1 cellular context compared by ENCODE assay signal in genomic region chr11:46695345-46696211, GRCh38.
A peak's percentile ranks its signal among the peaks of the same experiment; 100 is the strongest.
TF ChIP-seq lines count a peak whose summit lies in the region.

No MANE protein-coding gene starts in this region.

TF ChIP-seq in HepG2, 621 proteins besides CTCF, POLR2A, EP300 and RAD21 (continued from another document and continues in another):
- TF ChIP-seq LRRFIP1 (CRISPR knock-in tag; conservative IDR thresholded peaks at IDR 0.05) (no peak), NFRKB (IDR thresholded peaks at IDR 0.05) (no peak), RNF219 (CRISPR knock-in tag; IDR thresholded peaks at IDR 0.05) (no peak), ZNF343 (CRISPR knock-in tag; IDR thresholded peaks at IDR 0.05) (no peak), ZNF557 (CRISPR knock-in tag; IDR thresholded peaks at IDR 0.05) (peak; percentile 86; the same call in 1 of the 2 replicates), ZNF850 (CRISPR knock-in tag; conservative IDR thresholded peaks at IDR 0.05) (no peak), KMT2A (CRISPR knock-in tag; IDR thresholded peaks at IDR 0.05) (no peak), HMGXB4 (CRISPR knock-in tag; IDR thresholded peaks at IDR 0.05; ENCODE audit: borderline replicate concordance in 1 of 2, low read depth in 1 of 2) (0 out of 4 replicates have a peak, but pooled peaks of 1 of the 2 experiments have one; percentile 21), ZSCAN12 (CRISPR knock-in tag; IDR thresholded peaks at IDR 0.05) (no peak), TIGD3 (CRISPR knock-in tag; IDR thresholded peaks at IDR 0.05; ENCODE audit: borderline replicate concordance) (no peak), ZNF574 (CRISPR knock-in tag; IDR thresholded peaks at IDR 0.05) (peak; percentile 46), TAF1 (CRISPR knock-in tag; IDR thresholded peaks at IDR 0.05) (no peak), ZNF256 (CRISPR knock-in tag; conservative IDR thresholded peaks at IDR 0.05) (no peak), ARNT2 (CRISPR knock-in tag; IDR thresholded peaks at IDR 0.05; ENCODE audit: low read depth) (no peak), ZBTB38 (CRISPR knock-in tag; IDR thresholded peaks at IDR 0.05) (peak; percentile 57; the same call in 1 of the 2 replicates), ATF4 (CRISPR knock-in tag; IDR thresholded peaks at IDR 0.05) (no peak), ZBTB40 (IDR thresholded peaks at IDR 0.05) (no peak), ZBTB40 (CRISPR knock-in tag; IDR thresholded peaks at IDR 0.05) (peak; percentile 86), PHF8 (CRISPR knock-in tag; IDR thresholded peaks at IDR 0.05) (no peak), RXRB (CRISPR knock-in tag; IDR thresholded peaks at IDR 0.05; ENCODE audit: borderline replicate concordance) (peak; percentile 69), ZSCAN30 (CRISPR knock-in tag; IDR thresholded peaks at IDR 0.05) (no peak), NFATC3 (CRISPR knock-in tag; IDR thresholded peaks at IDR 0.05) (no peak), KAT7 (CRISPR knock-in tag; IDR thresholded peaks at IDR 0.05; ENCODE audit: borderline replicate concordance) (no peak), DR1 (CRISPR knock-in tag; IDR thresholded peaks at IDR 0.05) (no peak), AHDC1 (CRISPR knock-in tag; IDR thresholded peaks at IDR 0.05; ENCODE audit: borderline replicate concordance) (no peak), EED (CRISPR knock-in tag; IDR thresholded peaks at IDR 0.05) (no peak), PAF1 (CRISPR knock-in tag; IDR thresholded peaks at IDR 0.05) (no peak), ZNF615 (CRISPR knock-in tag; IDR thresholded peaks at IDR 0.05; ENCODE audit: borderline replicate concordance) (no peak)
